Comparison of ENCODE assay signal across 27 cellular contexts in genomic region chr6:138539882-138540281, GRCh38. TPM values are rescaled to one million over a fixed set of nuclear protein-coding genes. Genes with fewer than 3 reads are reported as not detected.
A peak's percentile ranks its signal among the peaks of the same experiment; 100 is the strongest.
DNase-seq lines count a peak whose midpoint lies in the region; ATAC-seq, FAIRE-seq and TF ChIP-seq lines count a peak whose summit lies in the region.
"Had no signal": no experiment of that assay in that cellular context is flagged by ENCODE, and none has a peak within 500 bp of the region (broad histone marks: within the 10 kb centered on the region; RNA-seq: fewer than 3 reads in every experiment).

No MANE protein-coding gene starts in this region.

- H3K4me3 Mint-ChIP-seq in astrocyte (ENCODE audit: unreplicated experiment), result no peak overlapping the region
- no peak overlapping the region for H3K4me3 Mint-ChIP-seq in stimulated activated naive B cell treated with anti-CD40 and anti-IgM and Interleukin-4, amounts not matched to agents 10 μg/mL and 1 μg/mL and 100 μg/mL, for 72 hours
- no peak overlapping the region for H3K4me3 Mint-ChIP-seq in activated T-cell treated with anti-CD3 and anti-CD28 coated beads, Interleukin-2, amount 50 U/mL, for 4 hours
- H3K4me3 Mint-ChIP-seq: memory B cell; naive thymus-derived CD8-positive, alpha-beta T cell had no signal

- no peak for TF ChIP-seq CTCF in left ventricle myocardium inferior (IDR thresholded peaks at IDR 0.05; ENCODE audit: borderline replicate concordance)
- TF ChIP-seq CTCF in astrocyte (IDR thresholded peaks at IDR 0.05; ENCODE audit: insufficient read depth, low read depth, low read length), result no peak
- TF ChIP-seq CTCF in left lung (IDR thresholded peaks at IDR 0.05), result no peak

- H3K27me3 ChIP-seq in left ventricle myocardium inferior (ENCODE audit: low read depth) (no peaks in the 10 kb centered on the region), astrocyte (ENCODE audit: insufficient read depth, low read length) (no peaks in the 10 kb centered on the region), left lung (no peaks in the 10 kb centered on the region)
- H3K27me3 ChIP-seq: BLaER1 treated with 17β-estradiol and CSF1 and Interleukin-3, amounts not matched to agents 10 nM and 100 nM; colonic mucosa had no signal

- H3K9ac ChIP-seq in astrocyte (ENCODE audit: low read length), result peak overlapping the region; percentile 35
- H3K9ac ChIP-seq: BLaER1 treated with 17β-estradiol and CSF1 and Interleukin-3, amounts not matched to agents 10 nM and 100 nM had no signal

- H3K4me1 Mint-ChIP-seq in astrocyte (ENCODE audit: low read depth, unreplicated experiment), result peaks cover 75% of the 10 kb centered on the region
- peaks cover 4 to 7% of the 10 kb centered on the region in 2 donors for H3K4me1 Mint-ChIP-seq in stimulated activated naive B cell treated with anti-CD40 and anti-IgM and Interleukin-4, amounts not matched to agents 10 μg/mL and 1 μg/mL and 100 μg/mL, for 72 hours
- no peaks in the 10 kb centered on the region for H3K4me1 Mint-ChIP-seq in activated T-cell treated with anti-CD3 and anti-CD28 coated beads, Interleukin-2, amount 50 U/mL, for 4 hours (ENCODE audit: low read depth)
- H3K4me1 Mint-ChIP-seq: memory B cell; naive thymus-derived CD8-positive, alpha-beta T cell had no signal

- H3K36me3 ChIP-seq in left ventricle myocardium inferior, result no peaks in the 10 kb centered on the region
- H3K36me3 ChIP-seq in astrocyte (ENCODE audit: insufficient read depth, low read length), result no peaks in the 10 kb centered on the region
- no peaks in the 10 kb centered on the region for H3K36me3 ChIP-seq in left lung
- H3K36me3 ChIP-seq: colonic mucosa, thoracic aorta had no signal

- ATAC-seq in left lung (no peak), HG03442 (IDR thresholded peaks at IDR 0.05; ENCODE audit: unreplicated experiment) (no peak)
- peak; percentile 34 to 38 for ATAC-seq in stimulated activated naive B cell treated with anti-CD40 and anti-IgM and Interleukin-4, amounts not matched to agents 10 μg/mL and 1 μg/mL and 100 μg/mL, for 72 hours (replicated peaks)
- no peak for ATAC-seq in activated T-cell treated with anti-CD3 and anti-CD28 coated beads, Interleukin-2, amount 50 U/mL, for 4 hours
- ATAC-seq: naive thymus-derived CD8-positive, alpha-beta T cell had no signal

- H3K4me3 ChIP-seq in left ventricle myocardium inferior (peak overlapping the region; percentile 65), astrocyte (ENCODE audit: insufficient read depth, low read depth, low read length) (no peak overlapping the region), left lung (no peak overlapping the region)
- H3K4me3 ChIP-seq: BLaER1 treated with 17β-estradiol and CSF1 and Interleukin-3, amounts not matched to agents 10 nM and 100 nM; colonic mucosa; PC-9; thoracic aorta had no signal

- peaks cover 88% of the 10 kb centered on the region for H3K79me2 ChIP-seq in astrocyte (ENCODE audit: insufficient read depth, low read length)

- H2AFZ ChIP-seq in astrocyte (ENCODE audit: low read depth, low read length), result no peak overlapping the region
- H2AFZ ChIP-seq: PC-9 had no signal

- peaks cover 27% of the 10 kb centered on the region for H4K20me1 ChIP-seq in astrocyte (ENCODE audit: insufficient read depth, low read length)
- H4K20me1 ChIP-seq: BLaER1 treated with 17β-estradiol and CSF1 and Interleukin-3, amounts not matched to agents 10 nM and 100 nM had no signal

- no peak for FAIRE-seq in astrocyte (lab: Jason Lieb, UNC)
- FAIRE-seq: H54, kidney, TTC549 had no signal

- peak overlapping the region; percentile 68 for H3K4me2 ChIP-seq in astrocyte (ENCODE audit: low read length)
- H3K4me2 ChIP-seq: BLaER1 treated with 17β-estradiol and CSF1 and Interleukin-3, amounts not matched to agents 10 nM and 100 nM; PC-9 had no signal

- peak overlapping the region; percentile 95 for H3K27ac Mint-ChIP-seq in astrocyte (ENCODE audit: unreplicated experiment)
- H3K27ac Mint-ChIP-seq in stimulated activated naive B cell treated with anti-CD40 and anti-IgM and Interleukin-4, amounts not matched to agents 10 μg/mL and 1 μg/mL and 100 μg/mL, for 72 hours, result no peak overlapping the region
- H3K27ac Mint-ChIP-seq: memory B cell; naive thymus-derived CD8-positive, alpha-beta T cell had no signal

- peaks cover 84% of the 10 kb centered on the region for H3K4me1 ChIP-seq in left ventricle myocardium inferior
- H3K4me1 ChIP-seq in astrocyte (ENCODE audit: insufficient read depth, low read length), result peaks cover 40% of the 10 kb centered on the region
- peaks cover 12 to 24% of the 10 kb centered on the region in 2 donors for H3K4me1 ChIP-seq in left lung

- DNase-seq in left ventricle myocardium inferior, result no peak
- no peak for DNase-seq in cardiac septum (ENCODE audit: low spot score)
- no peak for DNase-seq in astrocyte (ENCODE audit: low read depth)
- DNase-seq in left lung, result no peak
- DNase-seq in stimulated activated naive B cell treated with anti-CD40 and anti-IgM and Interleukin-4, amounts not matched to agents 10 μg/mL and 1 μg/mL and 100 μg/mL, for 72 hours, result no peak
- DNase-seq in HT-29 (ENCODE audit: low spot score), result no peak
- DNase-seq in activated T-cell treated with anti-CD3 and anti-CD28 coated beads, Interleukin-2, amount 50 U/mL, for 4 hours, result no peak
- DNase-seq: activated gamma-delta T cell treated with Interleukin-2 at 50 U/mL for 16 hours; colonic mucosa; DMS79 treated with DMSO at 0.1 percent for 48 hours; effector memory CD4-positive, alpha-beta T cell; erythroblast; kidney; naive thymus-derived CD8-positive, alpha-beta T cell; NCI-H1105 treated with DMSO at 0.1 percent for 48 hours; NCI-H2029 treated with DMSO at 0.1 percent for 48 hours; NCI-H345; SHP77 treated with DMSO at 0.1 percent for 48 hours; stimulated activated CD4-positive, alpha-beta T cell treated with anti-CD3 and anti-CD28 coated beads, Interleukin-4, amount 100 ng/mL, for 4 hours; stimulated activated naive CD4-positive, alpha-beta T cell treated with Interleukin-2 at 50 U/mL for 16 hours had no signal

- H3K9me3 ChIP-seq in left ventricle myocardium inferior (replicated peaks), result no peaks in the 10 kb centered on the region
- H3K9me3 ChIP-seq in astrocyte (ENCODE audit: insufficient read depth, low read depth, low read length), result no peaks in the 10 kb centered on the region
- H3K9me3 ChIP-seq in left lung, result no peaks in the 10 kb centered on the region
- H3K9me3 ChIP-seq: BLaER1 treated with 17β-estradiol and CSF1 and Interleukin-3, amounts not matched to agents 10 nM and 100 nM; colonic mucosa; thoracic aorta had no signal

- H3K36me3 Mint-ChIP-seq in astrocyte (ENCODE audit: low read depth, unreplicated experiment), result peaks cover 2% of the 10 kb centered on the region
- H3K36me3 Mint-ChIP-seq in stimulated activated naive B cell treated with anti-CD40 and anti-IgM and Interleukin-4, amounts not matched to agents 10 μg/mL and 1 μg/mL and 100 μg/mL, for 72 hours, result no peaks in the 10 kb centered on the region
- no peaks in the 10 kb centered on the region for H3K36me3 Mint-ChIP-seq in activated T-cell treated with anti-CD3 and anti-CD28 coated beads, Interleukin-2, amount 50 U/mL, for 4 hours (ENCODE audit: insufficient read depth)
- H3K36me3 Mint-ChIP-seq: memory B cell; naive thymus-derived CD8-positive, alpha-beta T cell had no signal

- intact Hi-C loops in left ventricle myocardium inferior (cut with micrococcal nuclease) (no loop called here), cardiac septum (cut with DNase I) (loop anchor here (5.0 kb wide), 1 partner anchor 32 kb away; no protein-coding TSS in a partner anchor), left lung (cut with DNase I) (no loop called here)

- H3K27ac ChIP-seq in left ventricle myocardium inferior (replicated peaks) (peak overlapping the region; percentile 83), astrocyte (ENCODE audit: low read depth, low read length) (peak overlapping the region; percentile 79), left lung (peak overlapping the region; percentile 4 to 67)
- H3K27ac ChIP-seq: BLaER1 treated with 17β-estradiol and CSF1 and Interleukin-3, amounts not matched to agents 10 nM and 100 nM; colonic mucosa; PC-9; thoracic aorta had no signal

- no peaks in the 10 kb centered on the region for H3K9me3 Mint-ChIP-seq in astrocyte (ENCODE audit: unreplicated experiment)
- H3K9me3 Mint-ChIP-seq in stimulated activated naive B cell treated with anti-CD40 and anti-IgM and Interleukin-4, amounts not matched to agents 10 μg/mL and 1 μg/mL and 100 μg/mL, for 72 hours, result no peaks in the 10 kb centered on the region
- H3K9me3 Mint-ChIP-seq in activated T-cell treated with anti-CD3 and anti-CD28 coated beads, Interleukin-2, amount 50 U/mL, for 4 hours, result no peaks in the 10 kb centered on the region
- H3K9me3 Mint-ChIP-seq: memory B cell; naive thymus-derived CD8-positive, alpha-beta T cell had no signal

- no peaks in the 10 kb centered on the region for H3K27me3 Mint-ChIP-seq in astrocyte (ENCODE audit: low read depth, unreplicated experiment)
- peaks cover 0 to 7% of the 10 kb centered on the region in 2 donors for H3K27me3 Mint-ChIP-seq in stimulated activated naive B cell treated with anti-CD40 and anti-IgM and Interleukin-4, amounts not matched to agents 10 μg/mL and 1 μg/mL and 100 μg/mL, for 72 hours
- H3K27me3 Mint-ChIP-seq in activated T-cell treated with anti-CD3 and anti-CD28 coated beads, Interleukin-2, amount 50 U/mL, for 4 hours (ENCODE audit: low read depth), result peaks cover 20% of the 10 kb centered on the region

RNA-seq across cellular contexts. Expression of gene NHSL1, which starts 40.6 kb away (rescaled TPM):
- total RNA-seq in left ventricle myocardium inferior, result 44.7 TPM
- total RNA-seq in cardiac septum, result 88.2 TPM
- total RNA-seq in astrocyte, result 28.7 and 33.5 TPM in 2 replicates
- total RNA-seq in left lung, result 10 to 100 TPM; 37.8 to 75.6 TPM
- total RNA-seq in HT-29 (2014; rRNA removed; shearing (Covaris generic)), result 14.1 and 15.6 TPM in 2 replicates
- under 1 TPM; 0.11 to 0.71 (median 0.68) TPM for total RNA-seq in activated T-cell treated with anti-CD3 and anti-CD28 coated beads, Interleukin-2, amount 50 U/mL, for 4 hours

Comparison
In these comparisons a context has a peak if more than half of its experiments do, and no peak if none do; other contexts are left out.
1. ATAC-seq: peak in stimulated activated naive B cell treated with anti-CD40 and anti-IgM and Interleukin-4, amounts not matched to agents 10 μg/mL and 1 μg/mL and 100 μg/mL, for 72 hours (2 of 2); none in left lung (single experiment), HG03442 (single experiment) and activated T-cell treated with anti-CD3 and anti-CD28 coated beads, Interleukin-2, amount 50 U/mL, for 4 hours (0 of 2).
2. Peak in every context shown above with its lines, with median percentiles within 50 percentile points of each other: H3K27ac ChIP-seq.